Comparison of ENCODE assay signal across 12 cellular contexts in the genomic region with DNA sequence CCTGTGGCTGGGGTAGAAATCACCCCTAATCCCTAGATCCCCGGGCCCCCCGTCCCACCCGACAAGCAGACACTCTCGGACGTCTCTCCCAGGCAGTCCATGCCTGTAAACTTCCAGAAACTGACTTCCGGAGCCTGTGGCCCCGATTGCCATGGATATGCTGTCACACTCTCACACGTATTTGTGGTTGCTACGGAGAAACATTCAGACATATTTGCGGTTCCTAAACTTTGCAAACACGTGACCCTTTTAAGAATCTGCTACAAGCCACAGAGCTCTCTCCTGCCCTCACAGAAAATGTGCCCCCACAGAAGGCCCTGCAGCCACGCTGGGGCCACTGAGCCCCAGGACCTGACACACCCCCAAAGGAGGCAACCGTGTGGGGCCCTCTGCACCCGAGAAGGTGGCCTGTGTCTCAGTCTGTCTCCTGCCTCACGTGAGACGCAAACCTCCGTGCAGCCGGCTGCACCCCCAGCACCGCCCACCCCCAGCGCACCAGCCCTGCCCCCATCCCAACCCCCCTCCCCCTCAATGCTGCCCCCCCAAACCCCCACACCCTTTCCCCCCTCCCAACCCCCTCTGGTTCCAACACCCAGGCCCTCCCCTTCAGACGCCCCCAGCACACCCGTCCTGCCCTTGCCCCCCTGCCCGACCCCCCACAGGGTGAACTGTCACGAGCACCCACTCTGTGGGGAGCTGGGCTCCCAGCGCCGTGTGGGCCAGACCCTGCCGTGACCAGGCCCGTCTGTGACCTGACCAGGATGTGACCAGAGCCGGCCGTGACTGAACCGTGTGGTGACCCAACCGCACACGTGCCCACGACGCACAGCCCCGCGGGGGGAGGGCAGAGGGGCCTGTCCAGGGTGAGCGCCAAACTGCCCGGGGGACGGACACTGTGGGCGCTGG.
DNase-seq lines count a peak whose midpoint lies in the region; ATAC-seq and TF ChIP-seq lines count a peak whose summit lies in the region.
"Had no signal": no experiment of that assay in that cellular context is flagged by ENCODE, and none has a peak within 500 bp of the region (broad histone marks: within the 10 kb centered on the region; RNA-seq: fewer than 3 reads in every experiment).

No MANE protein-coding gene starts in this region.

- peak; percentile 94 for DNase-seq in ELR (ENCODE audit: low read depth)
- peak; percentile 71 for DNase-seq in RWPE2 (ENCODE audit: low spot score)
- DNase-seq in fibroblast of lung (ENCODE audit: low read depth in 2 of 2) = peak; percentile 95
- peak; percentile 81 for DNase-seq in retinal pigment epithelial cell (ENCODE audit: low read depth)
- no peak for DNase-seq in activated naive CD4-positive, alpha-beta T cell treated with anti-CD3 and anti-CD28 coated beads, Interleukin-2, amount 50 U/mL, for 72 hours (ENCODE audit: low spot score in 2 of 2)
- DNase-seq in AML-193 (lab: John Stamatoyannopoulos, UW) = no peak
- DNase-seq: activated naive CD4-positive, alpha-beta T cell treated with anti-CD3 and anti-CD28 coated beads, Interleukin-2, amount 50 U/mL, for 16 hours; hypothalamus; mesendoderm; T-helper 9 cell had no signal

- no peak overlapping the region for H3K27ac Mint-ChIP-seq in activated naive CD4-positive, alpha-beta T cell treated with anti-CD3 and anti-CD28 coated beads, Interleukin-2, amount 50 U/mL, for 72 hours

- H2AFZ ChIP-seq in fibroblast of lung (ENCODE audit: low read length) = peak overlapping the region; percentile 21

- H3K36me3 ChIP-seq in RWPE2 (ENCODE audit: low read depth) (no peaks in the 10 kb centered on the region), fibroblast of lung (ENCODE audit: control insufficient read depth, insufficient read depth, low read length) (no peaks in the 10 kb centered on the region)

- H3K4me1 ChIP-seq in RWPE2 (ENCODE audit: insufficient read depth, poor library complexity, severe bottlenecking) (no peaks in the 10 kb centered on the region), fibroblast of lung (ENCODE audit: control insufficient read depth, extremely low read depth, insufficient read depth, low read length) (peaks cover 12% of the 10 kb centered on the region)

- H3K36me3 Mint-ChIP-seq in activated naive CD4-positive, alpha-beta T cell treated with anti-CD3 and anti-CD28 coated beads, Interleukin-2, amount 50 U/mL, for 72 hours = no peaks in the 10 kb centered on the region

- no peak overlapping the region for H3K4me3 ChIP-seq in RWPE2 (ENCODE audit: severe bottlenecking)
- H3K4me3 ChIP-seq in fibroblast of lung (replicated peaks in 1 of 4; ENCODE audit: control extremely low read depth in 1 of 4, insufficient read depth in 1 of 4, low read depth in 3 of 4, low read length in 4 of 4) = peak overlapping the region in 2 of 4 experiments; percentile 31 to 32
- H3K4me3 ChIP-seq in retinal pigment epithelial cell (ENCODE audit: low read length) = peak overlapping the region; percentile 10

- H3K9me3 ChIP-seq in RWPE2 (ENCODE audit: severe bottlenecking) = no peaks in the 10 kb centered on the region
- no peaks in the 10 kb centered on the region for H3K9me3 ChIP-seq in fibroblast of lung (ENCODE audit: control insufficient read depth, insufficient read depth, low read depth, low read length)

- H3K27me3 ChIP-seq in RWPE2 (ENCODE audit: insufficient read depth, poor library complexity, severe bottlenecking) = no peaks in the 10 kb centered on the region
- no peaks in the 10 kb centered on the region for H3K27me3 ChIP-seq in fibroblast of lung (ENCODE audit: control insufficient read depth, insufficient read depth, low read length)

- no peak overlapping the region for H3K27ac ChIP-seq in RWPE2 (ENCODE audit: poor library complexity, severe bottlenecking)
- peak overlapping the region; percentile 77 for H3K27ac ChIP-seq in fibroblast of lung (ENCODE audit: insufficient read depth, low read length)

- no peaks in the 10 kb centered on the region for H3K79me2 ChIP-seq in fibroblast of lung (ENCODE audit: control insufficient read depth, insufficient read depth, low read length)

- H3K9ac ChIP-seq in fibroblast of lung (ENCODE audit: insufficient read depth, low read length) = peak overlapping the region; percentile 54

- TF ChIP-seq CTCF in RWPE2 (IDR thresholded peaks at IDR 0.05; ENCODE audit: poor library complexity, severe bottlenecking) (no peak), fibroblast of lung (conservative IDR thresholded peaks at IDR 0.05 in 1 of 2, IDR thresholded peaks at IDR 0.05 in 1 of 2; ENCODE audit: low read depth in 1 of 2, low read length in 2 of 2) (no peak), retinal pigment epithelial cell (conservative IDR thresholded peaks at IDR 0.05; ENCODE audit: low read depth, low read length) (no peak)

- ATAC-seq in RWPE2 (ENCODE audit: low read depth) = no peak
- ATAC-seq in HG03135 (IDR thresholded peaks at IDR 0.05; ENCODE audit: unreplicated experiment) = no peak
- ATAC-seq in activated naive CD4-positive, alpha-beta T cell treated with anti-CD3 and anti-CD28 coated beads, Interleukin-2, amount 50 U/mL, for 72 hours = no peak
- no peak for ATAC-seq in GM21526 (IDR thresholded peaks at IDR 0.05; ENCODE audit: low FRiP score, unreplicated experiment)

- H3K9me3 Mint-ChIP-seq in activated naive CD4-positive, alpha-beta T cell treated with anti-CD3 and anti-CD28 coated beads, Interleukin-2, amount 50 U/mL, for 72 hours = no peaks in the 10 kb centered on the region

- H3K4me2 ChIP-seq in fibroblast of lung (ENCODE audit: extremely low read depth, insufficient read depth, low read length) = peak overlapping the region; percentile 42

- no peaks in the 10 kb centered on the region for H4K20me1 ChIP-seq in fibroblast of lung (ENCODE audit: control insufficient read depth, extremely low read depth, insufficient read depth, low read length)

Comparison
In these comparisons a context has a peak if more than half of its experiments do, and no peak if none do; other contexts are left out.
1. DNase-seq: peak in ELR (single experiment), RWPE2 (single experiment), fibroblast of lung (2 of 2) and retinal pigment epithelial cell (single experiment); none in activated naive CD4-positive, alpha-beta T cell treated with anti-CD3 and anti-CD28 coated beads, Interleukin-2, amount 50 U/mL, for 72 hours (0 of 2) and AML-193 (0 of 2).